ENCODE assay signal across 8 cellular contexts in genomic region chr10:131312261-131312801, GRCh38. TPM values are rescaled to one million over a fixed set of nuclear protein-coding genes. Genes with fewer than 3 reads are reported as not detected.
DNase-seq lines count a peak whose midpoint lies in the region; ATAC-seq and TF ChIP-seq lines count a peak whose summit lies in the region.

No MANE protein-coding gene starts in this region.

- H4K20me1 ChIP-seq in neural progenitor cell (ENCODE audit: low read depth) = peaks cover 9% of the 10 kb centered on the region

- H3K27me3 ChIP-seq in neural progenitor cell = peaks cover 40% of the 10 kb centered on the region

- H3K4me1 ChIP-seq in neural progenitor cell = peaks cover 5% of the 10 kb centered on the region

- H3K27ac Mint-ChIP-seq in neural progenitor cell = no peak overlapping the region

- H3K4me1 Mint-ChIP-seq in neural progenitor cell = peaks cover 17% of the 10 kb centered on the region

- peak; percentile 94 for TF ChIP-seq CTCF in neural progenitor cell (IDR thresholded peaks at IDR 0.05)

- peaks cover 31% of the 10 kb centered on the region for H3K27me3 Mint-ChIP-seq in neural progenitor cell (ENCODE audit: insufficient read depth, low read depth)

- no peaks in the 10 kb centered on the region for H3K9me3 ChIP-seq in neural progenitor cell (ENCODE audit: low read depth)

- H3F3A ChIP-seq in neural progenitor cell (ENCODE audit: low read depth) = peaks cover 16% of the 10 kb centered on the region

- ATAC-seq in HG02642 (IDR thresholded peaks at IDR 0.05; ENCODE audit: poor library complexity, unreplicated experiment) = no peak
- no peak for ATAC-seq in GM18868 (IDR thresholded peaks at IDR 0.05; ENCODE audit: unreplicated experiment)
- no peak for ATAC-seq in HG03045 (IDR thresholded peaks at IDR 0.05; ENCODE audit: unreplicated experiment)

- H2AFZ ChIP-seq in neural progenitor cell (replicated peaks) = peak overlapping the region; percentile 97

- H3K9me3 Mint-ChIP-seq in neural progenitor cell = no peaks in the 10 kb centered on the region

- no peak overlapping the region for H3K27ac ChIP-seq in neural progenitor cell

- no peaks in the 10 kb centered on the region for H3K36me3 Mint-ChIP-seq in neural progenitor cell

- peak overlapping the region; percentile 82 for H3K4me2 ChIP-seq in neural progenitor cell

- peak; percentile 75 for DNase-seq in DMS153 (lab: John Stamatoyannopoulos, UW)
- peak; percentile 53 for DNase-seq in NCI-H1092 treated with DMSO at 0.1 percent for 48 hours (lab: John Stamatoyannopoulos, UW)
- peak; percentile 12 for DNase-seq in cerebellar cortex (ENCODE audit: low spot score)
- peak; percentile 94 for DNase-seq in neural progenitor cell (ENCODE audit: low spot score)
- DNase-seq in 8988T = no peak

- H3K4me3 ChIP-seq in neural progenitor cell = peak overlapping the region; percentile 58

- peak overlapping the region; percentile 71 for H3K4me3 Mint-ChIP-seq in neural progenitor cell

- no peak overlapping the region for H3K9ac ChIP-seq in neural progenitor cell

- no peaks in the 10 kb centered on the region for H3K36me3 ChIP-seq in neural progenitor cell

- H3K79me2 ChIP-seq in neural progenitor cell (ENCODE audit: low read depth) = no peaks in the 10 kb centered on the region

RNA-seq across cellular contexts. Expression of gene TCERG1L, which starts 0.8 kb away (rescaled TPM):
- 1.5 and 1.8 TPM in 2 replicates for total RNA-seq in neural progenitor cell (ENCODE audit: low replicate concordance)
